1 cellular context compared by ENCODE assay signal in genomic region chr1:10032287-10032589, GRCh38.
TF ChIP-seq lines count a peak whose summit lies in the region.

No MANE protein-coding gene starts in this region.

TF ChIP-seq in GM23338, 12 proteins besides CTCF, POLR2A, EP300 and RAD21 (continued from another document):
- no peak for TF ChIP-seq POLR2AphosphoS5 (IDR thresholded peaks at IDR 0.05; ENCODE audit: low read depth)
- TF ChIP-seq NANOG (IDR thresholded peaks at IDR 0.05; ENCODE audit: borderline replicate concordance), result no peak
- no peak for TF ChIP-seq ZNF114 (CRISPR knock-in tag; IDR thresholded peaks at IDR 0.05)
- TF ChIP-seq ETS1 (IDR thresholded peaks at IDR 0.05), result no peak
- TF ChIP-seq STAT1 (IDR thresholded peaks at IDR 0.05; ENCODE audit: unreplicated experiment), result no peak
- TF ChIP-seq CREB1 (CRISPR knock-in tag; IDR thresholded peaks at IDR 0.05; ENCODE audit: low read depth), result no peak
TF ChIP-seq in GM23338: peak in this region for 0.
